In genomic region chrX:23592741-23593140, GRCh38 we compare ENCODE assay signal across 38 cellular contexts.
"Had no signal": no experiment of that assay in that cellular context is flagged by ENCODE, and none has a peak within 500 bp of the region (broad histone marks: within the 10 kb centered on the region; RNA-seq: fewer than 3 reads in every experiment).

No MANE protein-coding gene starts in this region.

- ATAC-seq: activated naive CD8-positive, alpha-beta T cell treated with anti-CD3 and anti-CD28 coated beads, Interleukin-2, amount 50 U/mL, for 24 hours; activated T-cell treated with anti-CD3 and anti-CD28 coated beads, Interleukin-2, amount 50 U/mL, for 4 hours; activated T-cell treated with anti-CD3 and anti-CD28 coated beads, Interleukin-2, amount 50 U/mL, for 72 hours; activated T-helper 17 cell treated with anti-CD3 and anti-CD28 coated beads, Interleukin-2, amount 50 U/mL, for 72 hours; body of pancreas had no signal

- H3K36me3 Mint-ChIP-seq: activated naive CD4-positive, alpha-beta T cell treated with anti-CD3 and anti-CD28 coated beads, Interleukin-2, amount 10 ng/mL, durations not matched to agents 7 days and 5 days; activated naive CD4-positive, alpha-beta T cell treated with anti-CD3 and anti-CD28 coated beads, Interleukin-2, amount 50 U/mL, for 24 hours; activated naive CD8-positive, alpha-beta T cell; activated naive CD8-positive, alpha-beta T cell treated with anti-CD3 and anti-CD28 coated beads for 36 hours; activated naive CD8-positive, alpha-beta T cell treated with anti-CD3 and anti-CD28 coated beads, Interleukin-2, amount 10 ng/mL, durations not matched to agents 7 days and 5 days; brain had no signal

- DNase-seq: activated effector memory CD4-positive, alpha-beta T cell treated with anti-CD3 and anti-CD28 coated beads, Interleukin-2, amount 50 U/mL, for 16 hours; activated effector memory CD4-positive, alpha-beta T cell treated with Interleukin-2 at 50 U/mL for 16 hours; activated gamma-delta T cell; activated gamma-delta T cell treated with Interleukin-2 at 50 U/mL for 16 hours; activated naive CD4-positive, alpha-beta T cell; activated naive CD4-positive, alpha-beta T cell treated with anti-CD3 and anti-CD28 coated beads for 36 hours; activated naive CD4-positive, alpha-beta T cell treated with anti-CD3 and anti-CD28 coated beads, Interleukin-2, amount 10 ng/mL, durations not matched to agents 7 days and 5 days; activated naive CD4-positive, alpha-beta T cell treated with anti-CD3 and anti-CD28 coated beads, Interleukin-2, amount 50 U/mL, for 16 hours; activated naive CD4-positive, alpha-beta T cell treated with Interleukin-2 at 50 U/mL for 16 hours; activated naive CD8-positive, alpha-beta T cell treated with anti-CD3 and anti-CD28 coated beads for 36 hours; activated naive CD8-positive, alpha-beta T cell treated with anti-CD3 and anti-CD28 coated beads, Interleukin-2, amount 10 ng/mL, durations not matched to agents 7 days and 5 days; activated naive CD8-positive, alpha-beta T cell treated with anti-CD3 and anti-CD28 coated beads, Interleukin-2, amount 50 U/mL, for 24 hours; activated T-cell treated with anti-CD3 and anti-CD28 coated beads, Interleukin-2, amount 50 U/mL, for 1 hour; activated T-cell treated with anti-CD3 and anti-CD28 coated beads, Interleukin-2, amount 50 U/mL, for 24 hours; activated T-cell treated with anti-CD3 and anti-CD28 coated beads, Interleukin-2, amount 50 U/mL, for 4 hours; activated T-cell treated with anti-CD3 and anti-CD28 coated beads, Interleukin-2, amount 50 U/mL, for 48 hours; activated T-cell treated with anti-CD3 and anti-CD28 coated beads, Interleukin-2, amount 50 U/mL, for 72 hours; adrenal gland; amniotic stem cell; amygdala; anterior cingulate cortex; aorta; body of pancreas; brain microvascular endothelial cell; caudate nucleus; central memory CD4-positive, alpha-beta T cell; cerebellar nuclear complex had no signal

- H3K27ac Mint-ChIP-seq: activated naive CD4-positive, alpha-beta T cell treated with anti-CD3 and anti-CD28 coated beads for 36 hours; activated naive CD4-positive, alpha-beta T cell treated with anti-CD3 and anti-CD28 coated beads, Interleukin-2, amount 10 ng/mL, durations not matched to agents 7 days and 5 days; activated naive CD4-positive, alpha-beta T cell treated with anti-CD3 and anti-CD28 coated beads, Interleukin-2, amount 50 U/mL, for 24 hours; activated naive CD8-positive, alpha-beta T cell; activated naive CD8-positive, alpha-beta T cell treated with anti-CD3 and anti-CD28 coated beads for 36 hours; activated naive CD8-positive, alpha-beta T cell treated with anti-CD3 and anti-CD28 coated beads, Interleukin-2, amount 10 ng/mL, durations not matched to agents 7 days and 5 days; activated naive CD8-positive, alpha-beta T cell treated with anti-CD3 and anti-CD28 coated beads, Interleukin-2, amount 50 U/mL, for 24 hours; activated T-cell treated with anti-CD3 and anti-CD28 coated beads, Interleukin-2, amount 50 U/mL, for 24 hours; activated T-cell treated with anti-CD3 and anti-CD28 coated beads, Interleukin-2, amount 50 U/mL, for 72 hours; activated T-helper 1 cell treated with anti-CD3 and anti-CD28 coated beads, Interleukin-12 subunit alpha, Interleukin-12 subunit beta, Interleukin-2, Interleukin-4 antibody, amounts not matched to agents 30 ng/mL and 10 ng/mL and 1 ng/mL, durations not matched to agents 14 hours and 24 hours and 36 hours; activated T-helper 17 cell treated with anti-CD3 and anti-CD28 coated beads, Interleukin-2, amount 50 U/mL, for 72 hours; activated T-helper 2 cell treated with anti-CD3 and anti-CD28 coated beads, Interferon-gamma antibody, Interleukin-2, Interleukin-4, amounts not matched to agents 10 μg/mL and 5 μg/mL and 100 μg/mL, durations not matched to agents 14 hours and 24 hours and 36 hours; brain had no signal

- H3K9me3 ChIP-seq: adrenal gland, ascending aorta, body of pancreas had no signal

- H3K4me1 ChIP-seq: adrenal gland, ascending aorta, body of pancreas, breast epithelium had no signal

- H3K9me3 Mint-ChIP-seq: activated naive CD4-positive, alpha-beta T cell treated with anti-CD3 and anti-CD28 coated beads for 36 hours; activated naive CD4-positive, alpha-beta T cell treated with anti-CD3 and anti-CD28 coated beads, Interleukin-2, amount 10 ng/mL, durations not matched to agents 7 days and 5 days; activated naive CD4-positive, alpha-beta T cell treated with anti-CD3 and anti-CD28 coated beads, Interleukin-2, amount 50 U/mL, for 24 hours; activated naive CD8-positive, alpha-beta T cell treated with anti-CD3 and anti-CD28 coated beads for 36 hours; activated naive CD8-positive, alpha-beta T cell treated with anti-CD3 and anti-CD28 coated beads, Interleukin-2, amount 10 ng/mL, durations not matched to agents 7 days and 5 days; activated naive CD8-positive, alpha-beta T cell treated with anti-CD3 and anti-CD28 coated beads, Interleukin-2, amount 50 U/mL, for 24 hours; activated T-cell treated with anti-CD3 and anti-CD28 coated beads, Interleukin-2, amount 50 U/mL, for 24 hours; activated T-cell treated with anti-CD3 and anti-CD28 coated beads, Interleukin-2, amount 50 U/mL, for 4 hours; activated T-cell treated with anti-CD3 and anti-CD28 coated beads, Interleukin-2, amount 50 U/mL, for 72 hours; activated T-helper 1 cell treated with anti-CD3 and anti-CD28 coated beads, Interleukin-12 subunit alpha, Interleukin-12 subunit beta, Interleukin-2, Interleukin-4 antibody, amounts not matched to agents 30 ng/mL and 10 ng/mL and 1 ng/mL, durations not matched to agents 14 hours and 24 hours and 36 hours; activated T-helper 17 cell treated with anti-CD3 and anti-CD28 coated beads, Interleukin-2, amount 50 U/mL, for 72 hours; activated T-helper 2 cell treated with anti-CD3 and anti-CD28 coated beads, Interferon-gamma antibody, Interleukin-2, Interleukin-4, amounts not matched to agents 10 μg/mL and 5 μg/mL and 100 μg/mL, durations not matched to agents 14 hours and 24 hours and 36 hours; central memory CD8-positive, alpha-beta T cell had no signal

- H3K27ac ChIP-seq: adrenal gland, ascending aorta, body of pancreas, brain microvascular endothelial cell, breast epithelium, cardiac muscle cell had no signal

- FAIRE-seq: bronchial epithelial cell had no signal

- H3K4me3 ChIP-seq: adrenal gland, ascending aorta, body of pancreas, breast epithelium, cardiac muscle cell had no signal

- H3K27me3 ChIP-seq: ascending aorta, body of pancreas, brain microvascular endothelial cell, cardiac muscle cell had no signal

- H3K36me3 ChIP-seq: adrenal gland, ascending aorta, brain microvascular endothelial cell, breast epithelium, cardiac muscle cell had no signal
